Comparison of ENCODE assay signal across 17 cellular contexts in the genomic region with DNA sequence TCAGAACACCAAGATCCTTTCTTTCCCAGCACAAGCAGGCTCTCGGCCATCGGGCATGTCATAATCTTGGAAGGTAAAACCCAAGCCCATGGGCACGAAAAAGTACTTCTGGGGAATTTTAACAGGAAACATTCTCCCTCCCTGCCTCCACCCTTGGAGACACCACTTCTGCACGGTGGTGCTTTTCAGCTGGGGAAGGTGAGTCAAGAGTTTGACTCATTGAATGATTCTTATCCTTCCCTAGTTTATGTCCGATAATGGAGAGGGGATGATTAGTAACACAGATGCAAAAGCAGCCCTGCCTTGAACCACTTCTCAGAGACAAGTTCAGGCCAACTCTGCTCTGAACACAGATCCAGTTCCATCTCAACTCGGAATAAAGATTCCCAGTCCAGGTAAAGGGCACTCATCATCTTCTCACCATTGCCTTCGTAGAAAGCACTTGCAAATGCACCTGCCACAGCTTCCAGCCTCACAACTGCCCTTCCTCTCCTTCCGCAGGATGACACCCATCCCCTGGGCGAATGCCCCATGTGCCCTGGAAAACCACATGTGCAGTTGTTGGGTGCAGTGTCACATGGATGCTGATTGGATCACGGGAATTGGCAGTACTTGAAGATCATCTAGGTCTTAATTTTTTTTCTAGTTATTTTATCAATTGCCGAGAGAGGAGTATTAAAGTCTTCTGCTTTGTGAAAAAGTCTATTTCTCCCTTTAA.
DNase-seq lines count a peak whose midpoint lies in the region.
"Had no signal": no experiment of that assay in that cellular context is flagged by ENCODE, and none has a peak within 500 bp of the region (broad histone marks: within the 10 kb centered on the region; RNA-seq: fewer than 3 reads in every experiment).

No MANE protein-coding gene starts in this region.

- peak; percentile 42 for DNase-seq in activated effector memory CD4-positive, alpha-beta T cell treated with anti-CD3 and anti-CD28 coated beads, Interleukin-2, amount 50 U/mL, for 16 hours
- DNase-seq in activated effector memory CD4-positive, alpha-beta T cell treated with Interleukin-2 at 50 U/mL for 16 hours = no peak
- DNase-seq in M059J (ENCODE audit: low read depth) = peak; percentile 63
- peak; percentile 55 for DNase-seq in dermis blood vessel endothelial cell
- DNase-seq in renal cortical epithelial cell (ENCODE audit: low read depth) = peak; percentile 33
- DNase-seq in Kasumi-1 (lab: John Stamatoyannopoulos, UW) = no peak
- DNase-seq in kidney glomerular epithelial cell (lab: John Stamatoyannopoulos, UW) = no peak
- no peak for DNase-seq in NCI-H1092 (lab: John Stamatoyannopoulos, UW)
- DNase-seq: 8988T; activated CD4-positive, alpha-beta T cell treated with anti-CD3 and anti-CD28 coated beads for 1 hour; activated T-cell treated with anti-CD3 and anti-CD28 coated beads, Interleukin-2, amount 50 U/mL, for 72 hours; BE2C; GDM1; NCI-H1048; NCI-H2029 treated with DMSO at 0.1 percent for 48 hours; NCI-H345; stimulated activated CD4-positive, alpha-beta T cell treated with anti-CD3 and anti-CD28 coated beads, Interleukin-12 subunit alpha, Interleukin-12 subunit beta, amount 100 ng/mL, for 4 hours had no signal

Comparison
In these comparisons a context has a peak if more than half of its experiments do, and no peak if none do; other contexts are left out.
1. DNase-seq: peak in activated effector memory CD4-positive, alpha-beta T cell treated with anti-CD3 and anti-CD28 coated beads, Interleukin-2, amount 50 U/mL, for 16 hours (single experiment), M059J (single experiment), dermis blood vessel endothelial cell (single experiment) and renal cortical epithelial cell (single experiment); none in activated effector memory CD4-positive, alpha-beta T cell treated with Interleukin-2 at 50 U/mL for 16 hours (single experiment), Kasumi-1 (0 of 2), kidney glomerular epithelial cell (single experiment) and NCI-H1092 (single experiment).